In the genomic region with DNA sequence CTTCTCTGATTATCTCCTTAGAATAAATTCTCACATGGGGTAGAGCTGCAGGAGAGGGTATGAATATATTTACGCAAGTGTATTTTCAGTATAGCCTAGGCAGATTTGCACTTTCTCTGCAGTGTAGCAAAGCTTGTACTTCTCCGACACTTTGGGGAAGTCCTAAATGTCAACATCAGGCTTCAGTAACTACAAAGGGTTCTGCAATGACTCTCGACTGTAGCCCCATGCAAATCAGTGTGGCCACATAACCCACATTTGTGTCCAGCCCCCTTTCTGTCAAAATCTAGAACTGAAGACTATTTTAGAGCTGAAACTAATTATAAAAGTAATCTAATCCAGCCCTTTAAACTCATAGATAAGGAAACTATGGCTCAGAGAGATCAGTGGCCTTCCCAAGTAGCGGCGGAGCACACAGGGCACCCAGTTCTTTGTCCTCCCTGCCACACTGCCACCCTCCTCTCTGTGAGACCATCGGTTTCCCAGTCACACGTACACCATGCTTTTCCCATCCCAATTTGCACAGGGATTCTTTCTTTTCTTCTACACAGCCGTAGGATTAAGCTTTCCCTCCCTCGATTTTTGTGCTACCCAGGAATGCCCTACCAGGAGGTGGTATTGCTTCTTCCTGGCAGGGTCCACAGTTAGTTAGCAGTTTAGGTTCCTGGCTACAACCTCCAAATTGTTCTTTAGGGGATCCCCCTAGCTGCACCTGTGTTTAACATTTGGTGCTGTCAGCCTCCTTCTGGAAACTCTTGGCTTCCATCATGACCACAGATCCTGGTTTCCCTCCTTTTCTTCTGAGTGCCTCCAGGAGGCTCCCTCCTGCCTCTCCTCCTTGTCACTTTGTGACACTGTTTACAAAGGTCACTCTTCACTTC, we compare ENCODE assay signal across 10 cellular contexts. TPM values are rescaled to one million over a fixed set of nuclear protein-coding genes. Genes with fewer than 3 reads are reported as not detected.
DNase-seq lines count a peak whose midpoint lies in the region; ATAC-seq and TF ChIP-seq lines count a peak whose summit lies in the region.
"Had no signal": no experiment of that assay in that cellular context is flagged by ENCODE, and none has a peak within 500 bp of the region (broad histone marks: within the 10 kb centered on the region; RNA-seq: fewer than 3 reads in every experiment).

No MANE protein-coding gene starts in this region.

- CTCF ChIA-PET in OCI-LY7 (lab: Charles Lee; ENCODE audit: unreplicated experiment) = no interaction called here
- CTCF ChIA-PET in activated naive CD4-positive, alpha-beta T cell treated with anti-CD3 and anti-CD28 coated beads, Interleukin-2, amount 10 ng/mL, durations not matched to agents 7 days and 5 days (lab: Charles Lee) = interaction anchor here (1.2 kb wide), 2 partner anchors 40 to 46 kb away, joined by 3 read pairs; no protein-coding TSS in a partner anchor

- no peaks in the 10 kb centered on the region for H3K9me3 Mint-ChIP-seq in activated naive CD4-positive, alpha-beta T cell treated with anti-CD3 and anti-CD28 coated beads, Interleukin-2, amount 10 ng/mL, durations not matched to agents 7 days and 5 days
- H3K9me3 Mint-ChIP-seq in T-helper 2 cell treated with Interferon-gamma antibody and Interleukin-4, amounts not matched to agents 5 μg/mL and 100 μg/mL, for 36 hours = no peaks in the 10 kb centered on the region

- DNase-seq in cardiac muscle cell (ENCODE audit: low read depth in 1 of 2, low spot score in 1 of 2) = no peak
- DNase-seq in Right ventricle myocardium superior = no peak
- peak; percentile 54 for DNase-seq in OCI-LY7 (ENCODE audit: low spot score)
- DNase-seq in activated naive CD4-positive, alpha-beta T cell treated with anti-CD3 and anti-CD28 coated beads, Interleukin-2, amount 10 ng/mL, durations not matched to agents 7 days and 5 days = no peak
- DNase-seq in RKO (ENCODE audit: low spot score) = no peak
- DNase-seq in T-helper 2 cell treated with Interferon-gamma antibody and Interleukin-4, amounts not matched to agents 5 μg/mL and 100 μg/mL, for 36 hours (ENCODE audit: low spot score) = no peak

- no TSS peak for BruUV-seq in OCI-LY7 (replicated peaks; lab: Mats Ljungman, UMichigan)

- no peaks in the 10 kb centered on the region for H3K36me3 Mint-ChIP-seq in activated naive CD4-positive, alpha-beta T cell treated with anti-CD3 and anti-CD28 coated beads, Interleukin-2, amount 10 ng/mL, durations not matched to agents 7 days and 5 days
- H3K36me3 Mint-ChIP-seq in T-helper 2 cell treated with Interferon-gamma antibody and Interleukin-4, amounts not matched to agents 5 μg/mL and 100 μg/mL, for 36 hours (ENCODE audit: low read depth) = no peaks in the 10 kb centered on the region

- H3K9me3 ChIP-seq in cardiac muscle cell (ENCODE audit: low read depth) (no peaks in the 10 kb centered on the region), OCI-LY7 (ENCODE audit: low read length) (no peaks in the 10 kb centered on the region), subcutaneous abdominal adipose tissue (ENCODE audit: control insufficient read depth in 5 of 5, low read length in 5 of 5) (no peaks in the 10 kb centered on the region)
- H3K9me3 ChIP-seq: thoracic aorta had no signal

- no peaks in the 10 kb centered on the region for H3K79me2 ChIP-seq in OCI-LY7 (ENCODE audit: insufficient read depth, low read depth, low read length)

- H3K9me2 ChIP-seq in OCI-LY7 (ENCODE audit: insufficient read depth, low read length) = no peaks in the 10 kb centered on the region

- no peaks in the 10 kb centered on the region for H4K20me1 ChIP-seq in OCI-LY7 (ENCODE audit: insufficient read depth, low read length)

- peaks cover 63% of the 10 kb centered on the region for H3K4me1 ChIP-seq in cardiac muscle cell (ENCODE audit: low read depth)
- peaks cover 17% of the 10 kb centered on the region for H3K4me1 ChIP-seq in OCI-LY7 (ENCODE audit: insufficient read depth, low read length, poor library complexity, severe bottlenecking)
- peaks cover 14 to 64% (median 53%) of the 10 kb centered on the region in 5 donors for H3K4me1 ChIP-seq in subcutaneous abdominal adipose tissue (ENCODE audit: control insufficient read depth in 5 of 5, insufficient read depth in 5 of 5, low read length in 5 of 5)
- H3K4me1 ChIP-seq: parathyroid adenoma had no signal

- H3K27me3 Mint-ChIP-seq in activated naive CD4-positive, alpha-beta T cell treated with anti-CD3 and anti-CD28 coated beads, Interleukin-2, amount 10 ng/mL, durations not matched to agents 7 days and 5 days = peaks cover 33% of the 10 kb centered on the region
- peaks cover 11% of the 10 kb centered on the region for H3K27me3 Mint-ChIP-seq in T-helper 2 cell treated with Interferon-gamma antibody and Interleukin-4, amounts not matched to agents 5 μg/mL and 100 μg/mL, for 36 hours (ENCODE audit: low read depth)

- intact Hi-C loops in Right ventricle myocardium superior (cut with DNase I) (no loop called here), OCI-LY7 (cut with micrococcal nuclease; ENCODE audit: unreplicated experiment) (no loop called here)

- H3K27me3 ChIP-seq in cardiac muscle cell (no peaks in the 10 kb centered on the region), subcutaneous abdominal adipose tissue (ENCODE audit: control insufficient read depth in 5 of 5, insufficient read depth in 4 of 5, low read length in 5 of 5) (no peaks in the 10 kb centered on the region)

- peak overlapping the region; percentile 94 for H3K27ac ChIP-seq in cardiac muscle cell
- no peak overlapping the region for H3K27ac ChIP-seq in OCI-LY7 (ENCODE audit: low read depth, low read length, poor library complexity, severe bottlenecking)
- peak overlapping the region; percentile 79 for H3K27ac ChIP-seq in subcutaneous abdominal adipose tissue (ENCODE audit: low read depth, low read length)
- H3K27ac ChIP-seq: parathyroid adenoma, thoracic aorta had no signal

- H3K4me2 ChIP-seq in OCI-LY7 (ENCODE audit: low read length) = peak overlapping the region; percentile 12; the same call in 1 of the 2 replicates

- H3K4me3 ChIP-seq in cardiac muscle cell (no peak overlapping the region), OCI-LY7 (ENCODE audit: low read depth, low read length, poor library complexity, severe bottlenecking) (no peak overlapping the region), subcutaneous abdominal adipose tissue (ENCODE audit: low read depth in 1 of 5, low read length in 5 of 5) (no peak overlapping the region)
- H3K4me3 ChIP-seq: thoracic aorta had no signal

- no peak overlapping the region for H2AFZ ChIP-seq in OCI-LY7 (ENCODE audit: low read length)
- H2AFZ ChIP-seq: parathyroid adenoma had no signal

- H3K36me3 ChIP-seq in cardiac muscle cell (peaks cover 6% of the 10 kb centered on the region), OCI-LY7 (ENCODE audit: insufficient read depth, low read length) (no peaks in the 10 kb centered on the region), subcutaneous abdominal adipose tissue (ENCODE audit: control insufficient read depth in 5 of 5, insufficient read depth in 5 of 5, low read length in 5 of 5) (peaks cover 3 to 20% (median 7%) of the 10 kb centered on the region in 5 donors)
- H3K36me3 ChIP-seq: thoracic aorta had no signal

- no peak for ATAC-seq in Right ventricle myocardium superior (ENCODE audit: poor library complexity)
- peak; percentile 100 for ATAC-seq in HG02938 (IDR thresholded peaks at IDR 0.05; ENCODE audit: unreplicated experiment)

- no peak overlapping the region for H3K4me3 Mint-ChIP-seq in activated naive CD4-positive, alpha-beta T cell treated with anti-CD3 and anti-CD28 coated beads, Interleukin-2, amount 10 ng/mL, durations not matched to agents 7 days and 5 days
- no peak overlapping the region for H3K4me3 Mint-ChIP-seq in T-helper 2 cell treated with Interferon-gamma antibody and Interleukin-4, amounts not matched to agents 5 μg/mL and 100 μg/mL, for 36 hours

- H3K27ac Mint-ChIP-seq in activated naive CD4-positive, alpha-beta T cell treated with anti-CD3 and anti-CD28 coated beads, Interleukin-2, amount 10 ng/mL, durations not matched to agents 7 days and 5 days = no peak overlapping the region
- H3K27ac Mint-ChIP-seq in T-helper 2 cell treated with Interferon-gamma antibody and Interleukin-4, amounts not matched to agents 5 μg/mL and 100 μg/mL, for 36 hours = no peak overlapping the region

- TF ChIP-seq CTCF in cardiac muscle cell (IDR thresholded peaks at IDR 0.05; ENCODE audit: low read depth, low read length) = no peak
- no peak for TF ChIP-seq CTCF in OCI-LY7 (conservative IDR thresholded peaks at IDR 0.05; ENCODE audit: low read length)

- POLR2A ChIA-PET in OCI-LY7 (lab: Charles Lee) = interaction anchor here (0.6 to 0.7 kb wide), 3 partner anchors 23 to 1457 kb away, joined by 3 read pairs; no protein-coding TSS in a partner anchor

- no peak overlapping the region for H3K9ac ChIP-seq in subcutaneous abdominal adipose tissue (ENCODE audit: low read length in 5 of 5)
- H3K9ac ChIP-seq: parathyroid adenoma had no signal

- H3K4me1 Mint-ChIP-seq in activated naive CD4-positive, alpha-beta T cell treated with anti-CD3 and anti-CD28 coated beads, Interleukin-2, amount 10 ng/mL, durations not matched to agents 7 days and 5 days = no peaks in the 10 kb centered on the region
- H3K4me1 Mint-ChIP-seq in T-helper 2 cell treated with Interferon-gamma antibody and Interleukin-4, amounts not matched to agents 5 μg/mL and 100 μg/mL, for 36 hours (ENCODE audit: low read depth) = peaks cover 1% of the 10 kb centered on the region

RNA-seq across cellular contexts. Expression of gene MRAS, which starts 22.9 kb away (rescaled TPM):
- 68.6 and 92.6 TPM in 2 replicates for total RNA-seq in cardiac muscle cell
- polyA plus RNA-seq in cardiac muscle cell = 66.5 and 105 TPM in 2 replicates
- total RNA-seq in Right ventricle myocardium superior = 368 TPM
- total RNA-seq in OCI-LY7 (2014; rRNA removed; shearing (Covaris generic)) = not detected in 2 replicates
- total RNA-seq in OCI-LY7 (2022) = not detected in 2 replicates

RNA-seq across cellular contexts. Expression of gene NME9, which starts 41.7 kb away (rescaled TPM):
- total RNA-seq in cardiac muscle cell (4.8 and 5.1 TPM in 2 replicates), Right ventricle myocardium superior (not detected), OCI-LY7 (2022) (not detected in 2 replicates)
- polyA plus RNA-seq in cardiac muscle cell = 2.9 and 4.9 TPM in 2 replicates
- total RNA-seq in OCI-LY7 (2014; rRNA removed; shearing (Covaris generic)) = 0.54 TPM in 1 of 2 replicates, not detected in the other
- total RNA-seq: thoracic aorta had no signal

Comparison
In these comparisons a context has a peak if more than half of its experiments do, and no peak if none do; other contexts are left out.
1. RNA of gene MRAS, which starts 22.9 kb away (total RNA-seq): 368 TPM in Right ventricle myocardium superior (single experiment) and 68.6 to 92.6 TPM in cardiac muscle cell; not detected in OCI-LY7; every median in the first group is over 10 times any median in the second.